In the genomic region with DNA sequence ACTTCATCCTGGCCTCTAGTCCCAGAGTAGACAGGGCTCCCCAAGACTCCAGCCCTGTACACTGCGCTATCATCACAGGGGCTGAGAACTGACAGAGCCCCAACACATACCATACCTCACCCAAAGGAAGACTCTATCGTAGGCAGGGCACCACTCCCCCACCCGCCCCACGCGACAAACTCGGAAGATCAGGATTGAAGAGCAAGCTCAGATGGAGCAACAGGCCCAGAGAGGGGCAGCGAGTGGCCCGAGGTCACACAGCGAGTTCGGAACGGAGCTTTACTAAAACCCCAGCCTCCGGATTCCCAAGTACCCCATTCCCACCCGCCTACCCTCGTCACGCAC, we compare ENCODE assay signal across 8 cellular contexts. TPM values are rescaled to one million over a fixed set of nuclear protein-coding genes. Genes with fewer than 3 reads are reported as not detected.
DNase-seq lines count a peak whose midpoint lies in the region; ATAC-seq, FAIRE-seq and TF ChIP-seq lines count a peak whose summit lies in the region.

No MANE protein-coding gene starts in this region.

- no peaks in the 10 kb centered on the region; the same call in 1 of the 2 replicates for H3K4me1 ChIP-seq in Caco-2
- H3K4me1 ChIP-seq in keratinocyte (ENCODE audit: control insufficient read depth, extremely low read depth, insufficient read depth, low read length): peaks cover 20% of the 10 kb centered on the region
- peaks cover 19 to 41% (median 29%) of the 10 kb centered on the region in 4 donors for H3K4me1 ChIP-seq in stomach

- peak overlapping the region; percentile 83 for H3K9ac ChIP-seq in keratinocyte (ENCODE audit: control insufficient read depth, extremely low read depth, insufficient read depth, low read length)

- TF ChIP-seq CTCF in Caco-2 (IDR thresholded peaks at IDR 0.05; ENCODE audit: insufficient read depth in 1 of 2, low read depth in 1 of 2, low read length in 1 of 2, severe bottlenecking in 1 of 2, unreplicated experiment in 1 of 2) (no peak), HL-60 (IDR thresholded peaks at IDR 0.05; ENCODE audit: insufficient read depth, low read length) (no peak), keratinocyte (optimal IDR thresholded peaks at IDR 0.05 in 1 of 3, IDR thresholded peaks at IDR 0.05 in 1 of 3, conservative IDR thresholded peaks at IDR 0.05 in 1 of 3; ENCODE audit: extremely low read depth in 1 of 3, insufficient read depth in 2 of 3, low read length in 3 of 3) (no peak), stomach (IDR thresholded peaks at IDR 0.05) (no peak)

- DNase-seq in Caco-2: no peak
- no peak for DNase-seq in HL-60 (ENCODE audit: low read depth in 1 of 2, low spot score in 1 of 2)
- DNase-seq in activated naive CD8-positive, alpha-beta T cell treated with anti-CD3 and anti-CD28 coated beads, Interleukin-2, amount 50 U/mL, for 24 hours: no peak
- DNase-seq in keratinocyte (ENCODE audit: low read depth, low spot score): no peak
- DNase-seq in stomach: no peak
- DNase-seq in OCI-M2 (lab: John Stamatoyannopoulos, UW; ENCODE audit: unreplicated experiment): no peak

- TF ChIP-seq POLR2A in stomach (IDR thresholded peaks at IDR 0.05): no peak

- peak overlapping the region; percentile 74 for H3K27ac Mint-ChIP-seq in Caco-2 (ENCODE audit: unreplicated experiment)
- peak overlapping the region; percentile 91 for H3K27ac Mint-ChIP-seq in activated naive CD8-positive, alpha-beta T cell treated with anti-CD3 and anti-CD28 coated beads, Interleukin-2, amount 50 U/mL, for 24 hours

- H4K20me1 ChIP-seq in keratinocyte (ENCODE audit: control insufficient read depth, extremely low read depth, insufficient read depth, low read length): no peaks in the 10 kb centered on the region

- intact Hi-C loops in Caco-2 (cut with micrococcal nuclease; ENCODE audit: unreplicated experiment): no loop called here
- intact Hi-C loops in stomach (cut with DNase I; ENCODE audit: low total_unique reads): no loop called here

- dilution Hi-C loops in keratinocyte (cut with MboI; ENCODE audit: extremely low pct_ligation_motif_present, low sequenced_read_pairs): no loop called here

- no peaks in the 10 kb centered on the region for H3K36me3 ChIP-seq in Caco-2 (ENCODE audit: control insufficient read depth, insufficient read depth, low read length)
- no peaks in the 10 kb centered on the region for H3K36me3 ChIP-seq in keratinocyte (ENCODE audit: control insufficient read depth in 2 of 2, extremely low read depth in 1 of 2, insufficient read depth in 2 of 2, low read length in 2 of 2)
- peaks cover 5 to 36% (median 31%) of the 10 kb centered on the region in 4 donors for H3K36me3 ChIP-seq in stomach

- no peak for ATAC-seq in activated naive CD8-positive, alpha-beta T cell treated with anti-CD3 and anti-CD28 coated beads, Interleukin-2, amount 50 U/mL, for 24 hours
- ATAC-seq in HG03571 (IDR thresholded peaks at IDR 0.05; ENCODE audit: unreplicated experiment) (no peak), HG03039 (IDR thresholded peaks at IDR 0.05; ENCODE audit: unreplicated experiment) (no peak)

- H3K4me3 Mint-ChIP-seq in Caco-2 (ENCODE audit: unreplicated experiment): peak overlapping the region; percentile 86
- peak overlapping the region; percentile 99 for H3K4me3 Mint-ChIP-seq in activated naive CD8-positive, alpha-beta T cell treated with anti-CD3 and anti-CD28 coated beads, Interleukin-2, amount 50 U/mL, for 24 hours

- no peak for FAIRE-seq in keratinocyte (lab: Jason Lieb, UNC)

- H3K79me2 ChIP-seq in keratinocyte (ENCODE audit: control insufficient read depth, insufficient read depth, low read length): peaks cover 4% of the 10 kb centered on the region

- 1 to 10% (median 5%) methylated on average over 10 to 15 of the region's 15 CpGs for WGBS in stomach, 5 donors

- POLR2A ChIA-PET in Caco-2 (lab: Charles Lee): interaction anchor here (1.0 kb wide), 1 partner anchor 71 kb away, joined by 4 read pairs; a partner anchor contains a TSS

- peak overlapping the region; percentile 79 for H3K4me2 ChIP-seq in keratinocyte (ENCODE audit: control insufficient read depth, extremely low read depth, insufficient read depth, low read depth, low read length)

- CTCF ChIA-PET in Caco-2 (lab: Charles Lee): interaction anchor here (1.0 kb wide), 1 partner anchor 72 kb away, joined by 3 read pairs; a partner anchor contains a TSS

- H3K27me3 Mint-ChIP-seq in Caco-2 (ENCODE audit: insufficient read depth, unreplicated experiment): no peaks in the 10 kb centered on the region
- no peaks in the 10 kb centered on the region for H3K27me3 Mint-ChIP-seq in activated naive CD8-positive, alpha-beta T cell treated with anti-CD3 and anti-CD28 coated beads, Interleukin-2, amount 50 U/mL, for 24 hours

- H3K4me3 ChIP-seq in Caco-2 (ENCODE audit: low read depth, low read length): peak overlapping the region; percentile 70
- peak overlapping the region; percentile 67 for H3K4me3 ChIP-seq in HL-60 (replicated peaks; ENCODE audit: insufficient read depth, low read length)
- H3K4me3 ChIP-seq in keratinocyte (ENCODE audit: control insufficient read depth in 2 of 3, extremely low read depth in 1 of 3, insufficient read depth in 2 of 3, low read depth in 1 of 3, low read length in 3 of 3): peak overlapping the region; percentile 76 to 90 (median 88)
- H3K4me3 ChIP-seq in stomach: peak overlapping the region; percentile 77 to 89 (median 86)

- peaks cover 19% of the 10 kb centered on the region for H3K36me3 Mint-ChIP-seq in Caco-2 (ENCODE audit: insufficient read depth, unreplicated experiment)
- H3K36me3 Mint-ChIP-seq in activated naive CD8-positive, alpha-beta T cell treated with anti-CD3 and anti-CD28 coated beads, Interleukin-2, amount 50 U/mL, for 24 hours (ENCODE audit: low read depth): peaks cover 11% of the 10 kb centered on the region

- H3K9me3 ChIP-seq in Caco-2 (no peaks in the 10 kb centered on the region), keratinocyte (ENCODE audit: control insufficient read depth, low read depth, low read length) (no peaks in the 10 kb centered on the region), stomach (no peaks in the 10 kb centered on the region)

- H2AFZ ChIP-seq in keratinocyte (ENCODE audit: control insufficient read depth, low read length): peak overlapping the region; percentile 91

- no peaks in the 10 kb centered on the region for H3K4me1 Mint-ChIP-seq in Caco-2 (ENCODE audit: low read depth, unreplicated experiment)
- peaks cover 56% of the 10 kb centered on the region for H3K4me1 Mint-ChIP-seq in activated naive CD8-positive, alpha-beta T cell treated with anti-CD3 and anti-CD28 coated beads, Interleukin-2, amount 50 U/mL, for 24 hours

- no peaks in the 10 kb centered on the region for H3K9me1 ChIP-seq in keratinocyte (ENCODE audit: control insufficient read depth, extremely low read depth, insufficient read depth, low read length)

- TF ChIP-seq EP300 in stomach (IDR thresholded peaks at IDR 0.05): no peak

- BruUV-seq in Caco-2 (replicated peaks; lab: Mats Ljungman, UMichigan): TSS peak; percentile 69

- H3K27me3 ChIP-seq in Caco-2 (replicated peaks; ENCODE audit: control insufficient read depth, insufficient read depth, low read length): no peaks in the 10 kb centered on the region
- no peaks in the 10 kb centered on the region for H3K27me3 ChIP-seq in HL-60 (ENCODE audit: insufficient read depth, poor library complexity, severe bottlenecking)
- H3K27me3 ChIP-seq in keratinocyte (ENCODE audit: control insufficient read depth, extremely low read depth, insufficient read depth, low read length): no peaks in the 10 kb centered on the region
- H3K27me3 ChIP-seq in stomach: no peaks in the 10 kb centered on the region

- H3K9me3 Mint-ChIP-seq in Caco-2 (ENCODE audit: unreplicated experiment): no peaks in the 10 kb centered on the region
- no peaks in the 10 kb centered on the region for H3K9me3 Mint-ChIP-seq in activated naive CD8-positive, alpha-beta T cell treated with anti-CD3 and anti-CD28 coated beads, Interleukin-2, amount 50 U/mL, for 24 hours

- peak overlapping the region; percentile 66 for H3K27ac ChIP-seq in HL-60 (replicated peaks)
- peak overlapping the region; percentile 70 for H3K27ac ChIP-seq in keratinocyte (ENCODE audit: control insufficient read depth, insufficient read depth, low read length)
- peak overlapping the region; percentile 34 to 84 (median 76) for H3K27ac ChIP-seq in stomach

RNA-seq across cellular contexts. Expression of a gene that starts 15.7 kb away (rescaled TPM):
- total RNA-seq in Caco-2 (2022) (15.8 and 18.8 TPM in 2 replicates), stomach (10 to 100 TPM in 3 of 5 donors, 1 to 10 TPM in 2; 8.4 to 56.7 (median 12.2) TPM)
- polyA plus RNA-seq in keratinocyte (3.4 to 6.4 TPM (median 6.0 TPM) in 3 replicates), stomach (10 to 100 TPM in 1 of 3 donors, 1 to 10 TPM in 2; 7.2 to 10.1 (median 7.3) TPM)
- 3.0 TPM for polyA plus RNA-seq in keratinocyte (2011; ENCODE audit: low read depth)
- polyA plus RNA-seq in keratinocyte (2011; cell fraction: cytosol; rRNA removed): 2.3 and 3.9 TPM in 2 replicates
- 5.8 and 6.3 TPM in 2 replicates for polyA plus RNA-seq in keratinocyte (2011; cell fraction: nucleus; rRNA removed)
- polyA plus RNA-seq in keratinocyte (2012; ENCODE audit: low replicate concordance): 3.0 and 4.1 TPM in 2 replicates
- 3.5 to 5.9 TPM (median 5.2 TPM) in 3 replicates for polyA minus RNA-seq in keratinocyte
- 3.3 TPM for polyA minus RNA-seq in keratinocyte (2011; cell fraction: cytosol; rRNA and poly(A)+ RNA removed)
- polyA minus RNA-seq in keratinocyte (2011; cell fraction: nucleus; rRNA and poly(A)+ RNA removed): 3.0 and 6.7 TPM in 2 replicates

RNA-seq across cellular contexts. Expression of a gene that starts 58.7 kb away (rescaled TPM):
- total RNA-seq in Caco-2 (2022): 72.6 and 79.3 TPM in 2 replicates
- 26.4 to 47.0 TPM (median 44.5 TPM) in 3 replicates for polyA plus RNA-seq in keratinocyte
- 125 TPM for polyA plus RNA-seq in keratinocyte (2011; ENCODE audit: low read depth)
- 27.8 and 45.9 TPM in 2 replicates for polyA plus RNA-seq in keratinocyte (2011; cell fraction: cytosol; rRNA removed)
- 37.7 and 48.5 TPM in 2 replicates for polyA plus RNA-seq in keratinocyte (2011; cell fraction: nucleus; rRNA removed)
- polyA plus RNA-seq in keratinocyte (2012; ENCODE audit: low replicate concordance): 30.4 and 59.0 TPM in 2 replicates
- polyA minus RNA-seq in keratinocyte: 7.8 to 38.2 TPM (median 21.6 TPM) in 3 replicates
- 37.4 TPM for polyA minus RNA-seq in keratinocyte (2011; cell fraction: cytosol; rRNA and poly(A)+ RNA removed)
- polyA minus RNA-seq in keratinocyte (2011; cell fraction: nucleus; rRNA and poly(A)+ RNA removed): 19.1 and 28.4 TPM in 2 replicates
- 100 to 1,000 TPM in 1 of 5 donors, 10 to 100 TPM in 3, 1 to 10 TPM in 1; 8.2 to 102 (median 72.3) TPM for total RNA-seq in stomach
- polyA plus RNA-seq in stomach: 10 to 100 TPM; 17.1 to 19.9 (median 18.6) TPM
